ENCODE assay signal across 13 cellular contexts in the genomic region with DNA sequence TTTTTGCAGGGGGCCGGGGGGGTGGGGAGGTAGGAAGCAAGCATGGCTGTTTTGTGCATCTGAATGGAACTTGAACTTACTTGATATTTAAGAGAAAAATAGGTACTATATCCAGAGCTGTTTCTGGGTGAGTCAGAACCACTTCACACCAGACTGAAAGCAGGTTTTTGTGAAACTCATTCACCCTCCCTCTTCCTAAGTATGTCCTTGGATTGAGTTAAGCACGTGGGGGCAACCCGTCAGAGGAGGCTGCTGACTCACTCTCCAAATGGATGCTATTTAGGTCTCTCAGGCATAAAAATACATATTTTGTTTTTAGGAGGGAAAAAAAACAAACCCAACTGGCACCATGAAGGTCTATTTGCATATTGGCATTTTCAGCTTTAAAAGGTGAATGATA.
A peak's percentile ranks its signal among the peaks of the same experiment; 100 is the strongest.
DNase-seq lines count a peak whose midpoint lies in the region; TF ChIP-seq lines count a peak whose summit lies in the region.
"Had no signal": no experiment of that assay in that cellular context is flagged by ENCODE, and none has a peak within 500 bp of the region (broad histone marks: within the 10 kb centered on the region; RNA-seq: fewer than 3 reads in every experiment).

No MANE protein-coding gene starts in this region.

- H3K27ac ChIP-seq in Peyer's patch, result no peak overlapping the region

- H3K4me1 ChIP-seq in Peyer's patch, result no peaks in the 10 kb centered on the region

- DNase-seq in ELF-1 (ENCODE audit: low read depth, low spot score) (peak; percentile 9), RPMI7951 (ENCODE audit: low read depth) (peak; percentile 83), fibroblast of gingiva (ENCODE audit: low read depth) (peak; percentile 54), occipital lobe (lab: John Stamatoyannopoulos, UW) (peak; percentile 63), Peyer's patch (no peak), NCI-H2196 (lab: John Stamatoyannopoulos, UW; ENCODE audit: unreplicated experiment) (no peak), NCI-H345 treated with DMSO at 0.1 percent for 48 hours (lab: John Stamatoyannopoulos, UW; ENCODE audit: unreplicated experiment) (no peak), NCI-H2107 (lab: John Stamatoyannopoulos, UW) (no peak)
- DNase-seq: AML-193, GF-D8, naive B cell, NCI-H2081 treated with DMSO at 0.1 percent for 48 hours had no signal

- H3K4me3 ChIP-seq in Peyer's patch, result no peak overlapping the region
- H3K4me3 ChIP-seq: K562 had no signal

- H3K27me3 ChIP-seq in Peyer's patch, result no peaks in the 10 kb centered on the region

- TF ChIP-seq POLR2A in Peyer's patch (IDR thresholded peaks at IDR 0.05), result no peak

- no peaks in the 10 kb centered on the region for H3K36me3 ChIP-seq in Peyer's patch

- no peak for TF ChIP-seq CTCF in Peyer's patch (IDR thresholded peaks at IDR 0.05)

- H3K9me3 ChIP-seq in Peyer's patch, result no peaks in the 10 kb centered on the region

Comparison
In these comparisons a context has a peak if more than half of its experiments do, and no peak if none do; other contexts are left out.
1. DNase-seq: peak in ELF-1 (single experiment), RPMI7951 (single experiment), fibroblast of gingiva (single experiment) and occipital lobe (single experiment); none in Peyer's patch (0 of 3), NCI-H2196 (single experiment), NCI-H345 treated with DMSO at 0.1 percent for 48 hours (single experiment) and NCI-H2107 (single experiment).